23 cellular contexts compared by ENCODE assay signal in genomic region chr12:68976304-68976915, GRCh38. TPM values are rescaled to one million over a fixed set of nuclear protein-coding genes. Genes with fewer than 3 reads are reported as not detected.
DNase-seq lines count a peak whose midpoint lies in the region; ATAC-seq, FAIRE-seq and TF ChIP-seq lines count a peak whose summit lies in the region.
"Had no signal": no experiment of that assay in that cellular context is flagged by ENCODE, and none has a peak within 500 bp of the region (broad histone marks: within the 10 kb centered on the region; RNA-seq: fewer than 3 reads in every experiment).

No MANE protein-coding gene starts in this region.

- intact Hi-C loops in kidney (cut with DNase I): no loop called here

- no peak overlapping the region for H3K4me3 ChIP-seq in kidney (ENCODE audit: low read length in 2 of 2)
- H3K4me3 ChIP-seq: SJCRH30, thoracic aorta had no signal

- ATAC-seq in GM21360 (IDR thresholded peaks at IDR 0.05; ENCODE audit: unreplicated experiment): no peak
- no peak for ATAC-seq in activated naive CD8-positive, alpha-beta T cell treated with anti-CD3 and anti-CD28 coated beads, Interleukin-2, amount 50 U/mL, for 24 hours
- no peak for ATAC-seq in activated T-cell treated with anti-CD3 and anti-CD28 coated beads, Interleukin-2, amount 50 U/mL, for 72 hours (replicated peaks in 1 of 2)
- ATAC-seq: right cardiac atrium had no signal

- no peak overlapping the region for H3K27ac Mint-ChIP-seq in activated naive CD8-positive, alpha-beta T cell treated with anti-CD3 and anti-CD28 coated beads, Interleukin-2, amount 50 U/mL, for 24 hours
- no peak overlapping the region for H3K27ac Mint-ChIP-seq in activated T-cell treated with anti-CD3 and anti-CD28 coated beads, Interleukin-2, amount 50 U/mL, for 72 hours
- H3K27ac Mint-ChIP-seq: activated CD4-positive, alpha-beta T cell treated with anti-CD3 and anti-CD28 coated beads, Interleukin-2, amount 10 ng/mL, durations not matched to agents 7 days and 5 days; CD4-positive, CD25-positive, alpha-beta regulatory T cell; HFFc6; T-helper 1 cell treated with Interleukin-12 subunit alpha and Interleukin-12 subunit beta and Interleukin-4 antibody, amounts not matched to agents 30 μg/mL and 1 μg/mL, for 36 hours had no signal

- H3K27ac ChIP-seq in KOPT-K1 (ENCODE audit: low read depth, low read length, poor library complexity, severe bottlenecking): peak overlapping the region; percentile 10
- H3K27ac ChIP-seq in kidney (ENCODE audit: low read depth in 2 of 2, low read length in 2 of 2): peak overlapping the region; percentile 79 to 84
- H3K27ac ChIP-seq: SJCRH30, thoracic aorta had no signal

- H3K9ac ChIP-seq in kidney (ENCODE audit: low read length in 2 of 2): no peak overlapping the region

- no peak overlapping the region for H3K4me3 Mint-ChIP-seq in activated naive CD8-positive, alpha-beta T cell treated with anti-CD3 and anti-CD28 coated beads, Interleukin-2, amount 50 U/mL, for 24 hours
- no peak overlapping the region for H3K4me3 Mint-ChIP-seq in activated T-cell treated with anti-CD3 and anti-CD28 coated beads, Interleukin-2, amount 50 U/mL, for 72 hours
- H3K4me3 Mint-ChIP-seq: activated CD4-positive, alpha-beta T cell treated with anti-CD3 and anti-CD28 coated beads, Interleukin-2, amount 10 ng/mL, durations not matched to agents 7 days and 5 days; CD4-positive, CD25-positive, alpha-beta regulatory T cell; HFFc6; T-helper 1 cell treated with Interleukin-12 subunit alpha and Interleukin-12 subunit beta and Interleukin-4 antibody, amounts not matched to agents 30 μg/mL and 1 μg/mL, for 36 hours had no signal

- peaks cover 10% of the 10 kb centered on the region for H3K4me1 Mint-ChIP-seq in activated naive CD8-positive, alpha-beta T cell treated with anti-CD3 and anti-CD28 coated beads, Interleukin-2, amount 50 U/mL, for 24 hours
- peaks cover 11% of the 10 kb centered on the region for H3K4me1 Mint-ChIP-seq in activated T-cell treated with anti-CD3 and anti-CD28 coated beads, Interleukin-2, amount 50 U/mL, for 72 hours (ENCODE audit: low read depth)

- H3K36me3 Mint-ChIP-seq in activated naive CD8-positive, alpha-beta T cell treated with anti-CD3 and anti-CD28 coated beads, Interleukin-2, amount 50 U/mL, for 24 hours (ENCODE audit: low read depth): no peaks in the 10 kb centered on the region
- no peaks in the 10 kb centered on the region for H3K36me3 Mint-ChIP-seq in activated T-cell treated with anti-CD3 and anti-CD28 coated beads, Interleukin-2, amount 50 U/mL, for 72 hours (ENCODE audit: insufficient read depth in 2 of 2)
- H3K36me3 Mint-ChIP-seq: CD4-positive, CD25-positive, alpha-beta regulatory T cell had no signal

- peaks cover 3% of the 10 kb centered on the region for H3K27me3 Mint-ChIP-seq in activated naive CD8-positive, alpha-beta T cell treated with anti-CD3 and anti-CD28 coated beads, Interleukin-2, amount 50 U/mL, for 24 hours
- H3K27me3 Mint-ChIP-seq in activated T-cell treated with anti-CD3 and anti-CD28 coated beads, Interleukin-2, amount 50 U/mL, for 72 hours (ENCODE audit: low read depth): peaks cover 11% of the 10 kb centered on the region
- H3K27me3 Mint-ChIP-seq: activated CD4-positive, alpha-beta T cell treated with anti-CD3 and anti-CD28 coated beads, Interleukin-2, amount 10 ng/mL, durations not matched to agents 7 days and 5 days; CD4-positive, CD25-positive, alpha-beta regulatory T cell had no signal

- H3K4me1 ChIP-seq in kidney (ENCODE audit: control insufficient read depth in 1 of 2, insufficient read depth in 1 of 2, low read depth in 1 of 2, low read length in 2 of 2): peaks cover 14 to 28% of the 10 kb centered on the region in 2 donors
- H3K4me1 ChIP-seq: SJCRH30 had no signal

- no peaks in the 10 kb centered on the region for H3K36me3 ChIP-seq in KOPT-K1 (ENCODE audit: insufficient read depth, low read length)
- no peaks in the 10 kb centered on the region for H3K36me3 ChIP-seq in kidney (ENCODE audit: control insufficient read depth in 1 of 2, insufficient read depth in 2 of 2, low read length in 2 of 2)
- H3K36me3 ChIP-seq: SJCRH30, thoracic aorta had no signal

- peaks cover 5% of the 10 kb centered on the region for H3K9me3 Mint-ChIP-seq in activated naive CD8-positive, alpha-beta T cell treated with anti-CD3 and anti-CD28 coated beads, Interleukin-2, amount 50 U/mL, for 24 hours
- no peaks in the 10 kb centered on the region for H3K9me3 Mint-ChIP-seq in activated T-cell treated with anti-CD3 and anti-CD28 coated beads, Interleukin-2, amount 50 U/mL, for 72 hours
- H3K9me3 Mint-ChIP-seq: activated CD4-positive, alpha-beta T cell treated with anti-CD3 and anti-CD28 coated beads, Interleukin-2, amount 10 ng/mL, durations not matched to agents 7 days and 5 days; CD4-positive, CD25-positive, alpha-beta regulatory T cell; HFFc6 had no signal

- TF ChIP-seq CTCF in kidney (IDR thresholded peaks at IDR 0.05; ENCODE audit: borderline replicate concordance, extremely low read depth, insufficient read depth): no peak

- DNase-seq in EH (ENCODE audit: low read depth): peak; percentile 7
- DNase-seq in kidney: no peak
- DNase-seq in pons (ENCODE audit: low spot score): peak; percentile 24
- DNase-seq in activated naive CD4-positive, alpha-beta T cell treated with anti-CD3 and anti-CD28 coated beads, Interleukin-2, amount 50 U/mL, for 16 hours: no peak
- no peak for DNase-seq in activated naive CD8-positive, alpha-beta T cell treated with anti-CD3 and anti-CD28 coated beads, Interleukin-2, amount 50 U/mL, for 24 hours
- no peak for DNase-seq in activated T-cell treated with anti-CD3 and anti-CD28 coated beads, Interleukin-2, amount 50 U/mL, for 72 hours
- DNase-seq: activated CD4-positive, alpha-beta T cell treated with anti-CD3 and anti-CD28 coated beads, Interleukin-2, amount 10 ng/mL, durations not matched to agents 7 days and 5 days; activated CD8-positive, alpha-beta memory T cell treated with anti-CD3 and anti-CD28 coated beads, Interleukin-2, amount 50 U/mL, for 4 hours; activated effector memory CD4-positive, alpha-beta T cell treated with Interleukin-2 at 50 U/mL for 16 hours; CD4-positive, CD25-positive, alpha-beta regulatory T cell; HFFc6; KG1; NCI-H1048; NCI-H2029; NCI-H345; occipital lobe; right cardiac atrium; SJCRH30 had no signal

- peak; percentile 86 for FAIRE-seq in kidney (lab: Jason Lieb, UNC)
- FAIRE-seq: bronchial epithelial cell had no signal

- H3K9me3 ChIP-seq in KOPT-K1 (ENCODE audit: insufficient read depth, low read length, poor library complexity, severe bottlenecking): peaks cover 2% of the 10 kb centered on the region
- no peaks in the 10 kb centered on the region for H3K9me3 ChIP-seq in kidney (ENCODE audit: control insufficient read depth in 1 of 2, low read length in 2 of 2)
- H3K9me3 ChIP-seq: SJCRH30, thoracic aorta had no signal

RNA-seq across cellular contexts. Expression of gene CPM, which starts 43.4 kb away (rescaled TPM):
- 144 TPM for total RNA-seq in kidney
- polyA plus RNA-seq in kidney (ENCODE audit: insufficient read depth, low read depth, low replicate concordance): 35.7 TPM
- 10 to 100 TPM in 1 of 2 donors, 1 to 10 TPM in 1; 8.4 to 17.7 TPM for total RNA-seq in activated T-cell treated with anti-CD3 and anti-CD28 coated beads, Interleukin-2, amount 50 U/mL, for 72 hours

Comparison
In these comparisons a context has a peak if more than half of its experiments do, and no peak if none do; other contexts are left out.
1. DNase-seq: peak in EH (single experiment) and pons (single experiment); none in kidney (single experiment), activated naive CD4-positive, alpha-beta T cell treated with anti-CD3 and anti-CD28 coated beads, Interleukin-2, amount 50 U/mL, for 16 hours (single experiment), activated naive CD8-positive, alpha-beta T cell treated with anti-CD3 and anti-CD28 coated beads, Interleukin-2, amount 50 U/mL, for 24 hours (single experiment) and activated T-cell treated with anti-CD3 and anti-CD28 coated beads, Interleukin-2, amount 50 U/mL, for 72 hours (0 of 2).